Comparison of ENCODE assay signal across 6 cellular contexts in genomic region chr2:74441111-74441689, GRCh38. TPM values are rescaled to one million over a fixed set of nuclear protein-coding genes. Genes with fewer than 3 reads are reported as not detected.
DNase-seq lines count a peak whose midpoint lies in the region; ATAC-seq and TF ChIP-seq lines count a peak whose summit lies in the region.

No MANE protein-coding gene starts in this region.

- WGBS in suprapubic skin: 24% methylated on average over 8 of the region's 35 CpGs

- no peaks in the 10 kb centered on the region for H3K27me3 ChIP-seq in suprapubic skin

- peak overlapping the region; percentile 65 for H3K4me3 ChIP-seq in suprapubic skin

- intact Hi-C loops in Right ventricle myocardium superior (cut with DNase I): no loop called here

- peak; percentile 4 for ATAC-seq in Right ventricle myocardium superior (ENCODE audit: poor library complexity)

- peaks cover 32% of the 10 kb centered on the region for H3K4me1 ChIP-seq in suprapubic skin

- H3K9me3 ChIP-seq in suprapubic skin: no peaks in the 10 kb centered on the region

- DNase-seq in NCI-H2171 (lab: John Stamatoyannopoulos, UW): peak; percentile 17
- DNase-seq in NCI-H2171 treated with DMSO at 0.1 percent for 48 hours (lab: John Stamatoyannopoulos, UW): no peak
- DNase-seq in Right ventricle myocardium superior: no peak
- peak in 1 of 2 donors; percentile 74 for DNase-seq in suprapubic skin (ENCODE audit: low spot score in 2 of 2)
- no peak for DNase-seq in MV-4-11 (lab: John Stamatoyannopoulos, UW)
- no peak for DNase-seq in NCI-H1092 (lab: John Stamatoyannopoulos, UW)

- H3K27ac ChIP-seq in suprapubic skin: peak overlapping the region; percentile 84

- no peak for TF ChIP-seq CTCF in suprapubic skin (IDR thresholded peaks at IDR 0.05)

- TF ChIP-seq POLR2A in suprapubic skin (IDR thresholded peaks at IDR 0.05): no peak

- TF ChIP-seq EP300 in suprapubic skin (IDR thresholded peaks at IDR 0.05): no peak

- H3K36me3 ChIP-seq in suprapubic skin: no peaks in the 10 kb centered on the region

RNA-seq across cellular contexts. Expression of gene RTKN, which starts 0.5 kb away (rescaled TPM):
- total RNA-seq in Right ventricle myocardium superior (17.8 TPM), suprapubic skin (10 to 100 TPM; 48.2 to 63.1 (median 56.7) TPM)

RNA-seq across cellular contexts. Expression of gene INO80B, which starts 13.7 kb away (rescaled TPM):
- total RNA-seq in Right ventricle myocardium superior (19.6 TPM), suprapubic skin (10 to 100 TPM; 15.9 to 75.9 (median 36.0) TPM)

RNA-seq across cellular contexts. Expression of gene WBP1, which starts 17.0 kb away (rescaled TPM):
- total RNA-seq in Right ventricle myocardium superior (42.4 TPM), suprapubic skin (100 to 1,000 TPM in 1 of 4 donors, 10 to 100 TPM in 3; 40.7 to 121 (median 47.0) TPM)

RNA-seq across cellular contexts. Expression of gene WDR54, which starts 19.7 kb away (rescaled TPM):
- total RNA-seq in Right ventricle myocardium superior: 2.2 TPM
- total RNA-seq in suprapubic skin: 10 to 100 TPM in 2 of 4 donors, 1 to 10 TPM in 2; 5.0 to 12.0 (median 8.5) TPM

RNA-seq across cellular contexts. Expression of gene C2orf81, which starts 19.8 kb away (rescaled TPM):
- 0.62 TPM for total RNA-seq in Right ventricle myocardium superior
- 1 to 10 TPM in 3 of 4 donors, under 1 TPM in 1; 0.87 to 2.1 (median 1.4) TPM for total RNA-seq in suprapubic skin
